Comparison of ENCODE assay signal across 7 cellular contexts in genomic region chr4:17985832-17986231, GRCh38.
"Had no signal": no experiment of that assay in that cellular context is flagged by ENCODE, and none has a peak within 500 bp of the region (broad histone marks: within the 10 kb centered on the region; RNA-seq: fewer than 3 reads in every experiment).

No MANE protein-coding gene starts in this region.

- H3K27ac Mint-ChIP-seq: IgD-negative memory B cell had no signal

- FAIRE-seq: HTR-8/SVneo had no signal

- H3K4me2 ChIP-seq: KMS-11 had no signal

- H3K4me3 Mint-ChIP-seq: IgD-negative memory B cell had no signal

- H3K27ac ChIP-seq: HL-60, KMS-11 had no signal

- H3K9ac ChIP-seq: KMS-11 had no signal

- H3K27me3 Mint-ChIP-seq: IgD-negative memory B cell had no signal

- DNase-seq: IMR-90, KBM-7, KG1 had no signal
